Comparison of ENCODE assay signal across 35 cellular contexts in the genomic region with DNA sequence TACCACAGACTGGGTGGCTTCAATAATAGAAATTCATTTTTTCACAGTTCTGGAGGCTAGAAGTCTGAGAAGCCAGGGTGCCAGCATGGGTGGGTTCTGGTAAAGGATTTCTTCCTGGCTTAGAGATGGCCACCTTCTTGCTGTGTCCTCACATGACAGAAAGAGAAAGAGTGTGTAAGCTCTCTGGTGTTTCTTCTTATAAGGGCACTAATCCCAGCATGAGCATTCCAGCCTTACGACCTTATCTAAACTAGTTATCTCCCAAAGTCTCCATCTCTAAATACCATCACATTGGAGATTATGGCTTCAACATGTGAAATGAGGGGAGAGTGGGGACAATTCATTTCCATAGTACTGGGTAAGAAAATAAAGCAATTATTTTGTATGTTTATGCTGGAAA.
"Had no signal": no experiment of that assay in that cellular context is flagged by ENCODE, and none has a peak within 500 bp of the region (broad histone marks: within the 10 kb centered on the region; RNA-seq: fewer than 3 reads in every experiment).

No MANE protein-coding gene starts in this region.

- H3K36me3 ChIP-seq: MG63 had no signal

- H3K4me3 ChIP-seq: MG63 had no signal

- H3K9me3 ChIP-seq: MG63 had no signal

- H3K27me3 ChIP-seq: MG63 had no signal

- H3K4me2 ChIP-seq: KMS-11 had no signal

- DNase-seq: Karpas-422, Kasumi-1, MG63, MM.1S, MV-4-11, NCI-H1048, NCI-H1092, NCI-H1092 treated with DMSO at 0.1 percent for 48 hours, NCI-H1105, NCI-H1105 treated with DMSO at 0.1 percent for 48 hours, NCI-H1417, NCI-H1417 treated with DMSO at 0.1 percent for 48 hours, NCI-H1436, NCI-H1436 treated with DMSO at 0.1 percent for 48 hours, NCI-H146, NCI-H1694, NCI-H1694 treated with DMSO at 0.1 percent for 48 hours, NCI-H187, NCI-H187 treated with DMSO at 0.1 percent for 48 hours, NCI-H1930, NCI-H2029, NCI-H2029 treated with DMSO at 0.1 percent for 48 hours, NCI-H2081, NCI-H2081 treated with DMSO at 0.1 percent for 48 hours, NCI-H2107, NCI-H2171, NCI-H2171 treated with DMSO at 0.1 percent for 48 hours, NCI-H2227 treated with DMSO at 0.1 percent for 48 hours, NCI-H226, NCI-H345, NCI-H446, NCI-H446 treated with DMSO at 0.1 percent for 48 hours, NCI-H510A, NCI-H510A treated with DMSO at 0.1 percent for 48 hours had no signal

- H3K9ac ChIP-seq: KMS-11 had no signal

- H3K27ac ChIP-seq: KMS-11 had no signal
